ENCODE assay signal across 8 cellular contexts in genomic region chr3:15064835-15065549, GRCh38. TPM values are rescaled to one million over a fixed set of nuclear protein-coding genes. Genes with fewer than 3 reads are reported as not detected.
DNase-seq lines count a peak whose midpoint lies in the region; ATAC-seq and TF ChIP-seq lines count a peak whose summit lies in the region.

Gene MRPS25, minus strand, starts transcription at chr3:15065315. Its CDS starts 121 bp downstream, at chr3:15065194.

- no peaks in the 10 kb centered on the region for H3K27me3 ChIP-seq in muscle layer of colon (ENCODE audit: control insufficient read depth in 1 of 2, insufficient read depth in 2 of 2, low read length in 2 of 2)

- no peaks in the 10 kb centered on the region for H3K9me3 Mint-ChIP-seq in activated T-cell treated with anti-CD3 and anti-CD28 coated beads, Interleukin-2, amount 50 U/mL, for 24 hours

- peaks cover 28% of the 10 kb centered on the region for H3K4me1 Mint-ChIP-seq in activated T-cell treated with anti-CD3 and anti-CD28 coated beads, Interleukin-2, amount 50 U/mL, for 24 hours (ENCODE audit: low read depth)

- peak within 1 kb of the TSS; percentile 99 for H3K27ac Mint-ChIP-seq in activated T-cell treated with anti-CD3 and anti-CD28 coated beads, Interleukin-2, amount 50 U/mL, for 24 hours

- H3K4me3 ChIP-seq in muscle layer of colon (ENCODE audit: low read depth in 1 of 2, low read length in 2 of 2): peak within 1 kb of the TSS; percentile 74 to 79

- H3K27me3 Mint-ChIP-seq in activated T-cell treated with anti-CD3 and anti-CD28 coated beads, Interleukin-2, amount 50 U/mL, for 24 hours: no peaks in the 10 kb centered on the region

- no peaks in the 10 kb centered on the region for H3K36me3 ChIP-seq in muscle layer of colon (ENCODE audit: insufficient read depth, low read length)

- H3K27ac ChIP-seq in muscle layer of colon (ENCODE audit: low read depth, low read length): peak within 1 kb of the TSS; percentile 70

- DNase-seq in DMS53 (lab: John Stamatoyannopoulos, UW) (peak; percentile 87), KBM-7 (peak; percentile 90)
- DNase-seq in activated T-cell treated with anti-CD3 and anti-CD28 coated beads, Interleukin-2, amount 50 U/mL, for 24 hours: peak; percentile 91
- peak; percentile 72 to 81 for DNase-seq in stimulated activated CD8-positive, alpha-beta memory T cell treated with anti-CD3 and anti-CD28 coated beads, Interleukin-7, amount 100 ng/mL, for 1 hour (ENCODE audit: low read depth in 2 of 2)

- peak; percentile 96 for ATAC-seq in GM21723 (IDR thresholded peaks at IDR 0.05; ENCODE audit: unreplicated experiment)
- ATAC-seq in esophagus mucosa: peak; percentile 97

- in situ Hi-C loops in KBM-7 (cut with MboI; ENCODE audit: low pct_unique_long_range_greater_than_20kb, low sequenced_read_pairs): no loop called here

- H3K4me1 ChIP-seq in muscle layer of colon (ENCODE audit: insufficient read depth, low read length): peaks cover 15% of the 10 kb centered on the region

- peak within 1 kb of the TSS; percentile 75 for H3K9ac ChIP-seq in muscle layer of colon (ENCODE audit: low read length)

- H3K9me3 ChIP-seq in muscle layer of colon (ENCODE audit: low read length): no peaks in the 10 kb centered on the region

- H3K36me3 Mint-ChIP-seq in activated T-cell treated with anti-CD3 and anti-CD28 coated beads, Interleukin-2, amount 50 U/mL, for 24 hours (ENCODE audit: low read depth): peaks cover 32% of the 10 kb centered on the region

- H3K4me3 Mint-ChIP-seq in activated T-cell treated with anti-CD3 and anti-CD28 coated beads, Interleukin-2, amount 50 U/mL, for 24 hours: peak within 1 kb of the TSS; percentile 98

TF ChIP-seq in PFSK-1, 5 proteins besides CTCF, POLR2A, EP300 and RAD21:
- no peak for TF ChIP-seq FOXP2 (optimal IDR thresholded peaks at IDR 0.05; ENCODE audit: borderline replicate concordance, extremely low read depth, extremely low read length, insufficient read depth)
- TF ChIP-seq TAF1 (IDR thresholded peaks at IDR 0.05; ENCODE audit: borderline replicate concordance, insufficient read depth, low read length): peak; percentile 87; the same call in 1 of the 2 replicates
- 0 out of 4 replicates have a peak, but pooled peaks of 1 of the 2 experiments have one; percentile 21 for TF ChIP-seq REST (IDR thresholded peaks at IDR 0.05; ENCODE audit: insufficient read depth in 1 of 2, low read depth in 2 of 2, low read length in 2 of 2)
- TF ChIP-seq POLR2AphosphoS5 (IDR thresholded peaks at IDR 0.05; ENCODE audit: low read depth, low read length): peak; percentile 93
- no peak; the same call in 1 of the 2 replicates for TF ChIP-seq SIN3A (IDR thresholded peaks at IDR 0.05; ENCODE audit: borderline replicate concordance, insufficient read depth, low read length)

RNA-seq across cellular contexts. Expression of gene MRPS25, which starts in this region (rescaled TPM):
- polyA plus RNA-seq in PFSK-1 (2012; ENCODE audit: insufficient read length, low read depth): 52.4 TPM
- 46.4 TPM for total RNA-seq in esophagus mucosa

Comparison
In these comparisons a context has a peak if more than half of its experiments do, and no peak if none do; other contexts are left out.
1. Peak in every context shown above with its lines: DNase-seq, ATAC-seq, H3K4me3 ChIP-seq and H3K27ac ChIP-seq.